ENCODE assay signal across 19 cellular contexts in genomic region chr3:182413061-182413460, GRCh38.
DNase-seq lines count a peak whose midpoint lies in the region; ATAC-seq, FAIRE-seq and TF ChIP-seq lines count a peak whose summit lies in the region.
"Had no signal": no experiment of that assay in that cellular context is flagged by ENCODE, and none has a peak within 500 bp of the region (broad histone marks: within the 10 kb centered on the region; RNA-seq: fewer than 3 reads in every experiment).

No MANE protein-coding gene starts in this region.

- H3K4me1 ChIP-seq in BLaER1: peaks cover 41% of the 10 kb centered on the region
- peaks cover 53% of the 10 kb centered on the region for H3K4me1 ChIP-seq in KMS-11 (ENCODE audit: low read depth, poor library complexity, severe bottlenecking)

- H3K4me2 ChIP-seq in BLaER1: peak overlapping the region; percentile 73
- H3K4me2 ChIP-seq in KMS-11: peak overlapping the region; percentile 85

- intact Hi-C loops in sciatic nerve (cut with DNase I): no loop called here

- FAIRE-seq in frontal cortex (lab: Jason Lieb, UNC): no peak
- FAIRE-seq: HepG2 had no signal

- H3K27ac ChIP-seq in BLaER1: 0 out of 2 replicates have a peak overlapping the region, but pooled peaks have one; percentile 28
- peak overlapping the region; percentile 68; the same call in 1 of the 2 replicates for H3K27ac ChIP-seq in KMS-11
- H3K27ac ChIP-seq: 22Rv1 had no signal

- no peak for TF ChIP-seq CTCF in KMS-11 (conservative IDR thresholded peaks at IDR 0.05; ENCODE audit: low read depth, low read length)

- DNase-seq in NCI-H69 (lab: John Stamatoyannopoulos, UW) (peak; percentile 17), SK-MEL-5 (ENCODE audit: low read depth, low spot score) (peak; percentile 26), amniotic stem cell (lab: John Stamatoyannopoulos, UW) (no peak), sciatic nerve (ENCODE audit: low spot score) (no peak), hypothalamus (lab: John Stamatoyannopoulos, UW) (no peak), frontal cortex (ENCODE audit: low spot score in 2 of 2) (no peak)
- DNase-seq: C1 segment of cervical spinal cord; CD4-positive, alpha-beta T cell; DMS153; DMS79; GF-D8; GOT3; H7; HFFc6 had no signal

- no peak overlapping the region for H3K9ac ChIP-seq in BLaER1
- peak overlapping the region; percentile 11; the same call in 1 of the 2 replicates for H3K9ac ChIP-seq in KMS-11

- peak overlapping the region; percentile 35; the same call in 1 of the 2 replicates for H2AFZ ChIP-seq in KMS-11 (ENCODE audit: low read depth)

- no peak overlapping the region; the same call in 1 of the 2 replicates for H3K4me3 ChIP-seq in BLaER1
- no peak overlapping the region for H3K4me3 ChIP-seq in KMS-11 (IDR thresholded peaks at IDR 0.05; ENCODE audit: insufficient read depth, low read depth, low read length)

- no peaks in the 10 kb centered on the region for H4K20me1 ChIP-seq in BLaER1
- H4K20me1 ChIP-seq in KMS-11 (ENCODE audit: insufficient read depth): no peaks in the 10 kb centered on the region

- in situ Hi-C loops in SK-MEL-5 (cut with HindIII; ENCODE audit: low pct_unique_long_range_greater_than_20kb, low sequenced_read_pairs): no loop called here

- no peaks in the 10 kb centered on the region for H3K27me3 ChIP-seq in BLaER1
- no peaks in the 10 kb centered on the region for H3K27me3 ChIP-seq in KMS-11 (ENCODE audit: insufficient read depth, low read depth)

- no peak for ATAC-seq in sciatic nerve
- ATAC-seq: HCT116, HepG2 had no signal

- H3K79me2 ChIP-seq in KMS-11 (ENCODE audit: insufficient read depth, low read depth): no peaks in the 10 kb centered on the region

- H3K36me3 ChIP-seq in BLaER1 (no peaks in the 10 kb centered on the region), KMS-11 (ENCODE audit: insufficient read depth) (no peaks in the 10 kb centered on the region)

- peaks cover 2% of the 10 kb centered on the region; the same call in 1 of the 2 replicates for H3K9me3 ChIP-seq in BLaER1

Comparison
In these comparisons a context has a peak if more than half of its experiments do, and no peak if none do; other contexts are left out.
1. DNase-seq: peak in NCI-H69 (single experiment) and SK-MEL-5 (single experiment); none in amniotic stem cell (single experiment), sciatic nerve (single experiment), hypothalamus (0 of 51) and frontal cortex (0 of 2).